ENCODE assay signal across 1 cellular context in the genomic region with DNA sequence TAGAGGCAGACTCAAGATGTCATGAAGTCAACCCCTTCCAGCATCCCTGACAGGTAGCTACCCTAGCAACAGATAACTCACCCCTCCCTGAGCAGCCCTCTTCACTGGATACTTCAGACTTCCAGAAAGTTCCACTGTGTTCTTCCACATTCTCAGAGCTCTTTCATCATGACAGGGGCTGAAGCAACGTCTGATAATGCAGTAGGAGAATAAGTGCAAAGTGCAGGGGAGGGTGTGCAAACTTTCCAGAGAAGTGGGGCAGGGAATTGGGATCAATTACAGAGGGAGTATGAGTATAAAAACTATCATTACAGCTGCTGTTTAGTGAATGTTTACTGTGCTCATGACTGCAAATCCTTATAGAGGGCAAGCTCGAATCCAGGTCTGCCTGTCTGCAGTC.
TF ChIP-seq lines count a peak whose summit lies in the region.

No MANE protein-coding gene starts in this region.

TF ChIP-seq in HepG2, 621 proteins besides CTCF, POLR2A, EP300 and RAD21 (continued from another document):
- TF ChIP-seq ZNF800 (CRISPR knock-in tag; IDR thresholded peaks at IDR 0.05) = no peak
- TF ChIP-seq HDAC2 (CRISPR knock-in tag; IDR thresholded peaks at IDR 0.05) = no peak
- TF ChIP-seq ARID3A (IDR thresholded peaks at IDR 0.05; ENCODE audit: low read depth, low read length) = 0 out of 2 replicates have a peak, but pooled peaks have one; percentile 13
- TF ChIP-seq CEBPG (CRISPR knock-in tag; IDR thresholded peaks at IDR 0.05) = peak; percentile 33; the same call in 1 of the 2 replicates
